ENCODE assay signal across 8 cellular contexts in the genomic region with DNA sequence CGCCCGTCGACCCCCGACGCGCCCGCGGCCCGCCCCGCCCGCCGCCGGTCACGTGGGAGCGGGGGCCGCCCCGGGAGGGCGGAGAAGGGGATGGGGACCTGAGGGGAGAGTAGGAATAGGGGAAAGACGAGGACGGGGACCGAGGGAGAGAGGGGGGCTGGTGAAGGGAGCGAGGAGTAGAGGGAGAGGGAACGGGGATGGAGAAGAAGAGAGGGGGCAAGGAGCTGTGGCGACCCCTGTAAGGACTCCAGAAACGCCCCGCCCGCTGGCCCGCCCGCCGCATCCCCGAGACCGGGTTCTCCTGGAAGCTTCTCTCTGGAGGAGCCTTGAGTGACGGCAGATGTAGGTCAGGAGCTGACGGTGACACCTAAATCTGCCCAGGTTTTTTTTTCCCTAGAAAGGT. TPM values are rescaled to one million over a fixed set of nuclear protein-coding genes. Genes with fewer than 3 reads are reported as not detected.
A peak's percentile ranks its signal among the peaks of the same experiment; 100 is the strongest.
DNase-seq lines count a peak whose midpoint lies in the region; ATAC-seq and TF ChIP-seq lines count a peak whose summit lies in the region.

No MANE protein-coding gene starts in this region.

- H4K20me1 ChIP-seq in neural progenitor cell (ENCODE audit: low read depth) = peaks cover 51% of the 10 kb centered on the region

- no peaks in the 10 kb centered on the region for H3K9me3 ChIP-seq in neural progenitor cell (ENCODE audit: low read depth)

- CTCF ChIA-PET in activated CD8-positive, alpha-beta T cell treated with anti-CD3 and anti-CD28 coated beads, Interleukin-2, amount 10 ng/mL, durations not matched to agents 7 days and 5 days (lab: Charles Lee) = interaction anchor here (1.0 to 1.5 kb wide), 2 partner anchors 38 to 49 kb away, joined by 3 to 7 read pairs; no protein-coding TSS in a partner anchor

- H3K36me3 Mint-ChIP-seq in activated CD8-positive, alpha-beta T cell treated with anti-CD3 and anti-CD28 coated beads, Interleukin-2, amount 10 ng/mL, durations not matched to agents 7 days and 5 days (ENCODE audit: low read depth) = peaks cover 24% of the 10 kb centered on the region
- H3K36me3 Mint-ChIP-seq in neural progenitor cell = peaks cover 20% of the 10 kb centered on the region

- H3K4me3 Mint-ChIP-seq in activated CD8-positive, alpha-beta T cell treated with anti-CD3 and anti-CD28 coated beads, Interleukin-2, amount 10 ng/mL, durations not matched to agents 7 days and 5 days = peak overlapping the region; percentile 81
- H3K4me3 Mint-ChIP-seq in neural progenitor cell = peak overlapping the region; percentile 91

- peaks cover 35% of the 10 kb centered on the region for H3F3A ChIP-seq in neural progenitor cell (ENCODE audit: low read depth)

- H3K36me3 ChIP-seq in neural progenitor cell = no peaks in the 10 kb centered on the region

- H3K27me3 ChIP-seq in neural progenitor cell = no peaks in the 10 kb centered on the region

- H3K4me1 ChIP-seq in neural progenitor cell = peaks cover 47% of the 10 kb centered on the region

- H2AFZ ChIP-seq in neural progenitor cell (replicated peaks) = no peak overlapping the region

- H3K27ac Mint-ChIP-seq in activated CD8-positive, alpha-beta T cell treated with anti-CD3 and anti-CD28 coated beads, Interleukin-2, amount 10 ng/mL, durations not matched to agents 7 days and 5 days = peak overlapping the region; percentile 89
- H3K27ac Mint-ChIP-seq in neural progenitor cell = no peak overlapping the region

- peaks cover 25% of the 10 kb centered on the region for H3K4me1 Mint-ChIP-seq in activated CD8-positive, alpha-beta T cell treated with anti-CD3 and anti-CD28 coated beads, Interleukin-2, amount 10 ng/mL, durations not matched to agents 7 days and 5 days (ENCODE audit: low read depth)
- H3K4me1 Mint-ChIP-seq in neural progenitor cell = peaks cover 22% of the 10 kb centered on the region

- H3K4me3 ChIP-seq in fibroblast of the aortic adventitia (ENCODE audit: low read depth, low read length) (peak overlapping the region; percentile 83), neural progenitor cell (peak overlapping the region; percentile 65)

- TF ChIP-seq CTCF in fibroblast of the aortic adventitia (IDR thresholded peaks at IDR 0.05; ENCODE audit: insufficient read depth, low read length) = no peak
- TF ChIP-seq CTCF in neural progenitor cell (IDR thresholded peaks at IDR 0.05) = no peak

- H3K27ac ChIP-seq in neural progenitor cell = no peak overlapping the region

- peak overlapping the region; percentile 30 for H3K9ac ChIP-seq in neural progenitor cell

- peak; percentile 34 for ATAC-seq in GM21825 (IDR thresholded peaks at IDR 0.05; ENCODE audit: unreplicated experiment)
- peak; percentile 48 for ATAC-seq in activated CD8-positive, alpha-beta T cell treated with anti-CD3 and anti-CD28 coated beads, Interleukin-2, amount 10 ng/mL, durations not matched to agents 7 days and 5 days

- DNase-seq in activated CD4-positive, alpha-beta T cell treated with anti-CD3 and anti-CD28 coated beads for 48 hours = peak; percentile 49
- no peak for DNase-seq in activated CD4-positive, alpha-beta T cell treated with anti-CD3 and anti-CD28 coated beads for 1 hour
- DNase-seq in LoVo (ENCODE audit: low spot score) = peak; percentile 14
- peak; percentile 37 for DNase-seq in activated CD8-positive, alpha-beta T cell treated with anti-CD3 and anti-CD28 coated beads, Interleukin-2, amount 10 ng/mL, durations not matched to agents 7 days and 5 days
- DNase-seq in fibroblast of the aortic adventitia (ENCODE audit: low read depth) = peak; percentile 26
- peak; percentile 75 for DNase-seq in neural progenitor cell (ENCODE audit: low spot score)
- DNase-seq in NAMALWA (ENCODE audit: low spot score) = no peak

- H3K4me2 ChIP-seq in neural progenitor cell = peak overlapping the region; percentile 92

- peaks cover 7% of the 10 kb centered on the region for H3K27me3 Mint-ChIP-seq in activated CD8-positive, alpha-beta T cell treated with anti-CD3 and anti-CD28 coated beads, Interleukin-2, amount 10 ng/mL, durations not matched to agents 7 days and 5 days (ENCODE audit: low read depth)
- H3K27me3 Mint-ChIP-seq in neural progenitor cell (ENCODE audit: insufficient read depth, low read depth) = peaks cover 5% of the 10 kb centered on the region

- H3K9me3 Mint-ChIP-seq in activated CD8-positive, alpha-beta T cell treated with anti-CD3 and anti-CD28 coated beads, Interleukin-2, amount 10 ng/mL, durations not matched to agents 7 days and 5 days (ENCODE audit: insufficient read depth) = no peaks in the 10 kb centered on the region
- H3K9me3 Mint-ChIP-seq in neural progenitor cell = no peaks in the 10 kb centered on the region

- H3K79me2 ChIP-seq in neural progenitor cell (ENCODE audit: low read depth) = peaks cover 52% of the 10 kb centered on the region

- POLR2A ChIA-PET in activated CD8-positive, alpha-beta T cell treated with anti-CD3 and anti-CD28 coated beads, Interleukin-2, amount 10 ng/mL, durations not matched to agents 7 days and 5 days (lab: Charles Lee) = interaction anchor here (0.6 to 1.6 kb wide), 6 partner anchors 13 to 304 kb away, joined by 3 to 8 read pairs (median 3); a partner anchor contains a TSS

RNA-seq across cellular contexts. Expression of a gene that starts 0.6 kb away (rescaled TPM):
- total RNA-seq in activated CD8-positive, alpha-beta T cell treated with anti-CD3 and anti-CD28 coated beads, Interleukin-2, amount 10 ng/mL, durations not matched to agents 7 days and 5 days = 10 to 100 TPM; 23.5 to 24.5 TPM
- 8.7 and 23.9 TPM in 2 replicates for total RNA-seq in fibroblast of the aortic adventitia (ENCODE audit: low replicate concordance)
- total RNA-seq in neural progenitor cell (ENCODE audit: low replicate concordance) = 52.4 and 72.4 TPM in 2 replicates

Comparison
In these comparisons a context has a peak if more than half of its experiments do, and no peak if none do; other contexts are left out.
1. DNase-seq: peak in activated CD4-positive, alpha-beta T cell treated with anti-CD3 and anti-CD28 coated beads for 48 hours (single experiment), LoVo (single experiment), activated CD8-positive, alpha-beta T cell treated with anti-CD3 and anti-CD28 coated beads, Interleukin-2, amount 10 ng/mL, durations not matched to agents 7 days and 5 days (single experiment), fibroblast of the aortic adventitia (single experiment) and neural progenitor cell (single experiment); none in activated CD4-positive, alpha-beta T cell treated with anti-CD3 and anti-CD28 coated beads for 1 hour (single experiment) and NAMALWA (single experiment).